ENCODE assay signal across 8 cellular contexts in genomic region chr17:41930009-41930832, GRCh38. TPM values are rescaled to one million over a fixed set of nuclear protein-coding genes. Genes with fewer than 3 reads are reported as not detected.
DNase-seq lines count a peak whose midpoint lies in the region; ATAC-seq and TF ChIP-seq lines count a peak whose summit lies in the region.

ODAD4 (plus strand) TSS chr17:41930617; CDS start chr17:41930724, 107 bp downstream.

- H3K27ac Mint-ChIP-seq in T-helper 17 cell: peak within 1 kb of the TSS; percentile 98

- H3K4me1 Mint-ChIP-seq in T-helper 17 cell: peaks cover 18% of the 10 kb centered on the region

- ATAC-seq in HG02885 (IDR thresholded peaks at IDR 0.05; ENCODE audit: poor library complexity, unreplicated experiment): peak; percentile 96
- peak; percentile 97 for ATAC-seq in T-helper 17 cell
- ATAC-seq in right cardiac atrium: peak; percentile 98

- TF ChIP-seq POLR2A in GM15510 (IDR thresholded peaks at IDR 0.05; ENCODE audit: borderline replicate concordance, extremely low read depth, insufficient read length) (peak; percentile 97), uterus (IDR thresholded peaks at IDR 0.05) (peak; percentile 62 to 67)

- no peaks in the 10 kb centered on the region for H3K36me3 Mint-ChIP-seq in T-helper 17 cell (ENCODE audit: low read depth)

- 2% methylated on average over 43 of the region's 43 CpGs for WGBS in right cardiac atrium

- no peaks in the 10 kb centered on the region for H3K36me3 ChIP-seq in uterus

- H3K27ac ChIP-seq in right cardiac atrium (ENCODE audit: low read length): peak within 1 kb of the TSS; percentile 77
- peak within 1 kb of the TSS; percentile 80 to 82 for H3K27ac ChIP-seq in uterus

- intact Hi-C loops in right cardiac atrium (cut with DNase I) (no loop called here), uterus (cut with DNase I; ENCODE audit: low total_unique reads) (no loop called here)

- H3K4me3 Mint-ChIP-seq in T-helper 17 cell: peak within 1 kb of the TSS; percentile 98

- DNase-seq in NCI-H1694 treated with DMSO at 0.1 percent for 48 hours (lab: John Stamatoyannopoulos, UW) (peak; percentile 92), T-helper 17 cell (peak; percentile 92 to 94 (median 94)), anterior cingulate cortex (lab: John Stamatoyannopoulos, UW) (peak; percentile 73 to 97 (median 92)), right cardiac atrium (peak; percentile 98 to 99 (median 99)), pulmonary artery endothelial cell (ENCODE audit: low read depth, low spot score) (peak; percentile 92), uterus (peak; percentile 98)

- H3K4me1 ChIP-seq in right cardiac atrium (ENCODE audit: control insufficient read depth, insufficient read depth, low read length) (no peaks in the 10 kb centered on the region), uterus (no peaks in the 10 kb centered on the region)

- peak within 1 kb of the TSS; percentile 45 for H3K4me3 ChIP-seq in right cardiac atrium (ENCODE audit: low read length)
- H3K4me3 ChIP-seq in uterus: peak within 1 kb of the TSS; percentile 41

- H3K27me3 Mint-ChIP-seq in T-helper 17 cell: no peaks in the 10 kb centered on the region

- peak; percentile 30 to 85 (median 57) for TF ChIP-seq CTCF in uterus (IDR thresholded peaks at IDR 0.05)

- no peaks in the 10 kb centered on the region for H3K27me3 ChIP-seq in right cardiac atrium (ENCODE audit: control insufficient read depth, insufficient read depth)
- H3K27me3 ChIP-seq in uterus: no peaks in the 10 kb centered on the region

- H3K9me3 ChIP-seq in T-helper 17 cell (ENCODE audit: control insufficient read depth, low read length, poor library complexity, severe bottlenecking) (no peaks in the 10 kb centered on the region), right cardiac atrium (ENCODE audit: control insufficient read depth, low read length) (no peaks in the 10 kb centered on the region), uterus (no peaks in the 10 kb centered on the region)

RNA-seq across cellular contexts. Expression of gene ODAD4, which starts in this region (rescaled TPM):
- total RNA-seq in T-helper 17 cell (1 to 10 TPM; 3.7 to 4.3 TPM), right cardiac atrium (1 to 10 TPM in 2 of 4 donors, under 1 TPM in 2; 0.71 to 2.0 (median 1.2) TPM), pulmonary artery endothelial cell (0.07 and 0.13 TPM in 2 replicates), uterus (1 to 10 TPM in 3 of 4 donors, not detected in 1; 1.8 to 3.2 (median 3.2) TPM)
- polyA plus RNA-seq in right cardiac atrium: 0.72 TPM

Comparison
In these comparisons a context has a peak if more than half of its experiments do, and no peak if none do; other contexts are left out.
1. Peak in every context shown above with its lines: DNase-seq, ATAC-seq, H3K4me3 ChIP-seq and H3K27ac ChIP-seq.
2. Peak in DNase-seq in pulmonary artery endothelial cell; RNA of the gene not detected or under 1 TPM.